1 cellular context compared by ENCODE assay signal in the genomic region with DNA sequence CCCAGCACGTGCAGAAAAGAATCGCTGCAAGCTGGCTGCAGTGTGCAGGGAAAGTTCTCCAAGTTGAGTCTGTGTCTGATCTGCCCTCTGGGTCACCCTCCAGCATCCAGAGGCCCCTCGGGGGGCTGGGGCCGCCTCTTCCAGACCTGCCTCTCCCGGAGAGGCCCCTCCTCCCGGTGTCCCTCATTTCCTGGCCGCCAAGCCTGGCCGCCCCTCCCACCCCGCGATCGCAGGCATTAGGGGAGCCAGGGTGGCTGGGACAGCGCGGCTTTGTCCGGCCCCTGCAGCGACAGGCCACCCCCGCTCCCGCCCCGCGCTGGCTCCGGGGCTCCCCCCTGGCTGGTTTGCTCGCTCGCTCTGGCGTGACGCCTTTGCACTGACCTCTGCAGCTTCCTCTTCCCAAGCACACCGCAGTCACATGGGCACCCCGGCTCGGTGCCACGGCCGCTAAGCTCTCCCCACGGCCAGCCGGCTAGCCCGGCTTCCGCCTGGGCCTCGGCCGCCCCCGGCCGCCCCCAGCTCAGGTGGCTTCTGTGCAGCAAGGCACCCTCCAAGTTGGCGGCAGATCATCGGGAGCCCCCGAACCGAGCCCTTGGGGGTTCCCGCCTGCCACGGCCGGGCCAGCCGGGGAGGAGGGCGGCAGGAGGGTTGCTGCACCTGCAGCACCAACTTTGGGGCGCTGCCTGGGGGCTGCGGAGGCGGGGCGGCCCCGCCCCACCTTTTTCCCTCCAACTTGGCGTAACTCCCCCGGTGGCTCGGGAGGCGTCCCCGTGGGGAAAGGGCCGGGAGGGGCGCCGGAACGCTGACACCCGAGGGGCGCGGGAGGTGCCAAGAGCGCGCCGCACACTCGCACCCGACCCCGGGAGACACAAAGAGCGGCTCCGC.
A peak's percentile ranks its signal among the peaks of the same experiment; 100 is the strongest.
TF ChIP-seq lines count a peak whose summit lies in the region.

No MANE protein-coding gene starts in this region.

TF ChIP-seq in K562, 482 proteins besides CTCF, POLR2A, EP300 and RAD21 (continued from another document and continues in another):
- TF ChIP-seq CBX1 (IDR thresholded peaks at IDR 0.05; ENCODE audit: low read depth) (peak; percentile 17; the same call in 1 of the 2 replicates), TEAD2 (tag; IDR thresholded peaks at IDR 0.05) (no peak), ZNF707 (CRISPR knock-in tag; conservative IDR thresholded peaks at IDR 0.05) (no peak), POLR2G (IDR thresholded peaks at IDR 0.05; ENCODE audit: low read depth, low read length) (peak; percentile 53), FOSL1 (tag; conservative IDR thresholded peaks at IDR 0.05) (no peak), TBP (optimal IDR thresholded peaks at IDR 0.05; ENCODE audit: low read depth, low read length) (peak; percentile 19), ETV1 (tag; conservative IDR thresholded peaks at IDR 0.05; ENCODE audit: low read depth) (no peak), RBBP5 (IDR thresholded peaks at IDR 0.05; ENCODE audit: borderline replicate concordance, insufficient read depth, low read length, poor library complexity, severe bottlenecking) (peak; percentile 24), MCM7 (IDR thresholded peaks at IDR 0.05) (no peak), SRF (CRISPR knock-in tag; IDR thresholded peaks at IDR 0.05) (peak in 1 of 2 experiments; percentile 75; a peak in 1 of 4 replicates), TAF7 (tag; IDR thresholded peaks at IDR 0.05) (no peak), ZBTB7A (IDR thresholded peaks at IDR 0.05; ENCODE audit: borderline replicate concordance, control insufficient read depth, low read depth, low read length) (peak; percentile 17; the same call in 1 of the 2 replicates), ELF1 (tag; IDR thresholded peaks at IDR 0.05) (no peak), MYNN (IDR thresholded peaks at IDR 0.05) (no peak), MYNN (CRISPR knock-in tag; IDR thresholded peaks at IDR 0.05) (no peak), TAF9B (IDR thresholded peaks at IDR 0.05; ENCODE audit: partially characterized antibody) (no peak), HNRNPH1 (optimal IDR thresholded peaks at IDR 0.05; ENCODE audit: low read depth, low read length) (no peak), KDM5B (IDR thresholded peaks at IDR 0.05; ENCODE audit: insufficient replicate concordance, low read depth, low read length) (no peak), ZFX (CRISPR knock-in tag; IDR thresholded peaks at IDR 0.05) (peak; percentile 47), PHF21A (IDR thresholded peaks at IDR 0.05; ENCODE audit: borderline replicate concordance, low read depth) (no peak), FOXP1 (CRISPR knock-in tag; IDR thresholded peaks at IDR 0.05) (no peak), PHF20 (IDR thresholded peaks at IDR 0.05; ENCODE audit: partially characterized antibody) (no peak), ZNF384 (IDR thresholded peaks at IDR 0.05; ENCODE audit: low read depth, low read length) (no peak), SNIP1 (IDR thresholded peaks at IDR 0.05; ENCODE audit: low read depth) (no peak), DNMT1 (IDR thresholded peaks at IDR 0.05) (no peak), KLF10 (CRISPR knock-in tag; IDR thresholded peaks at IDR 0.05) (no peak), NCOA2 (IDR thresholded peaks at IDR 0.05; ENCODE audit: partially characterized antibody in 2 of 2) (no peak), ZNF274 (IDR thresholded peaks at IDR 0.05; ENCODE audit: borderline replicate concordance, low read depth, low read length) (no peak), FUS (optimal IDR thresholded peaks at IDR 0.05; ENCODE audit: low read depth, low read length) (no peak), ASH1L (IDR thresholded peaks at IDR 0.05; ENCODE audit: borderline replicate concordance, low read depth, partially characterized antibody) (no peak), MAZ (CRISPR knock-in tag; conservative IDR thresholded peaks at IDR 0.05 in 1 of 2, IDR thresholded peaks at IDR 0.05 in 1 of 2) (peak in 1 of 2 experiments; percentile 45; a peak in 1 of 4 replicates), ZNF23 (CRISPR knock-in tag; IDR thresholded peaks at IDR 0.05) (no peak), HDGF (IDR thresholded peaks at IDR 0.05) (no peak), HIVEP1 (CRISPR knock-in tag; IDR thresholded peaks at IDR 0.05) (no peak)
- TF ChIP-seq, protein P1, sequence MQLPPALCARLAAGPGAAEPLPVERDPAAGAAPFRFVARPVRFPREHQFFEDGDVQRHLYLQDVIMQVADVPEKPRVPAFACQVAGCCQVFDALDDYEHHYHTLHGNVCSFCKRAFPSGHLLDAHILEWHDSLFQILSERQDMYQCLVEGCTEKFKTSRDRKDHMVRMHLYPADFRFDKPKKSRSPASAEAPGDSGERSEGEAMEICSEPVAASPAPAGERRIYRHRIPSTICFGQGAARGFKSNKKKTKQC (CRISPR knock-in tag; IDR thresholded peaks at IDR 0.05): no peak
- TF ChIP-seq, protein P2, sequence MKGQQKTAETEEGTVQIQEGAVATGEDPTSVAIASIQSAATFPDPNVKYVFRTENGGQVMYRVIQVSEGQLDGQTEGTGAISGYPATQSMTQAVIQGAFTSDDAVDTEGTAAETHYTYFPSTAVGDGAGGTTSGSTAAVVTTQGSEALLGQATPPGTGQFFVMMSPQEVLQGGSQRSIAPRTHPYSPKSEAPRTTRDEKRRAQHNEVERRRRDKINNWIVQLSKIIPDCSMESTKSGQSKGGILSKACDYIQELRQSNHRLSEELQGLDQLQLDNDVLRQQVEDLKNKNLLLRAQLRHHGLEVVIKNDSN (CRISPR knock-in tag; IDR thresholded peaks at IDR 0.05): peak; percentile 85
- TF ChIP-seq, protein P3, sequence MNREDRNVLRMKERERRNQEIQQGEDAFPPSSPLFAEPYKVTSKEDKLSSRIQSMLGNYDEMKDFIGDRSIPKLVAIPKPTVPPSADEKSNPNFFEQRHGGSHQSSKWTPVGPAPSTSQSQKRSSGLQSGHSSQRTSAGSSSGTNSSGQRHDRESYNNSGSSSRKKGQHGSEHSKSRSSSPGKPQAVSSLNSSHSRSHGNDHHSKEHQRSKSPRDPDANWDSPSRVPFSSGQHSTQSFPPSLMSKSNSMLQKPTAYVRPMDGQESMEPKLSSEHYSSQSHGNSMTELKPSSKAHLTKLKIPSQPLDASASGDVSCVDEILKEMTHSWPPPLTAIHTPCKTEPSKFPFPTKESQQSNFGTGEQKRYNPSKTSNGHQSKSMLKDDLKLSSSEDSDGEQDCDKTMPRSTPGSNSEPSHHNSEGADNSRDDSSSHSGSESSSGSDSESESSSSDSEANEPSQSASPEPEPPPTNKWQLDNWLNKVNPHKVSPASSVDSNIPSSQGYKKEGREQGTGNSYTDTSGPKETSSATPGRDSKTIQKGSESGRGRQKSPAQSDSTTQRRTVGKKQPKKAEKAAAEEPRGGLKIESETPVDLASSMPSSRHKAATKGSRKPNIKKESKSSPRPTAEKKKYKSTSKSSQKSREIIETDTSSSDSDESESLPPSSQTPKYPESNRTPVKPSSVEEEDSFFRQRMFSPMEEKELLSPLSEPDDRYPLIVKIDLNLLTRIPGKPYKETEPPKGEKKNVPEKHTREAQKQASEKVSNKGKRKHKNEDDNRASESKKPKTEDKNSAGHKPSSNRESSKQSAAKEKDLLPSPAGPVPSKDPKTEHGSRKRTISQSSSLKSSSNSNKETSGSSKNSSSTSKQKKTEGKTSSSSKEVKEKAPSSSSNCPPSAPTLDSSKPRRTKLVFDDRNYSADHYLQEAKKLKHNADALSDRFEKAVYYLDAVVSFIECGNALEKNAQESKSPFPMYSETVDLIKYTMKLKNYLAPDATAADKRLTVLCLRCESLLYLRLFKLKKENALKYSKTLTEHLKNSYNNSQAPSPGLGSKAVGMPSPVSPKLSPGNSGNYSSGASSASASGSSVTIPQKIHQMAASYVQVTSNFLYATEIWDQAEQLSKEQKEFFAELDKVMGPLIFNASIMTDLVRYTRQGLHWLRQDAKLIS (CRISPR knock-in tag; IDR thresholded peaks at IDR 0.05): 0 out of 2 replicates have a peak, but pooled peaks have one; percentile 48
- TF ChIP-seq, protein P4, sequence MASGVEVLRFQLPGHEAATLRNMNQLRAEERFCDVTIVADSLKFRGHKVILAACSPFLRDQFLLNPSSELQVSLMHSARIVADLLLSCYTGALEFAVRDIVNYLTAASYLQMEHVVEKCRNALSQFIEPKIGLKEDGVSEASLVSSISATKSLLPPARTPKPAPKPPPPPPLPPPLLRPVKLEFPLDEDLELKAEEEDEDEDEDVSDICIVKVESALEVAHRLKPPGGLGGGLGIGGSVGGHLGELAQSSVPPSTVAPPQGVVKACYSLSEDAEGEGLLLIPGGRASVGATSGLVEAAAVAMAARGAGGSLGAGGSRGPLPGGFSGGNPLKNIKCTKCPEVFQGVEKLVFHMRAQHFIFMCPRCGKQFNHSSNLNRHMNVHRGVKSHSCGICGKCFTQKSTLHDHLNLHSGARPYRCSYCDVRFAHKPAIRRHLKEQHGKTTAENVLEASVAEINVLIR (CRISPR knock-in tag; IDR thresholded peaks at IDR 0.05): no peak
- TF ChIP-seq, protein P5, sequence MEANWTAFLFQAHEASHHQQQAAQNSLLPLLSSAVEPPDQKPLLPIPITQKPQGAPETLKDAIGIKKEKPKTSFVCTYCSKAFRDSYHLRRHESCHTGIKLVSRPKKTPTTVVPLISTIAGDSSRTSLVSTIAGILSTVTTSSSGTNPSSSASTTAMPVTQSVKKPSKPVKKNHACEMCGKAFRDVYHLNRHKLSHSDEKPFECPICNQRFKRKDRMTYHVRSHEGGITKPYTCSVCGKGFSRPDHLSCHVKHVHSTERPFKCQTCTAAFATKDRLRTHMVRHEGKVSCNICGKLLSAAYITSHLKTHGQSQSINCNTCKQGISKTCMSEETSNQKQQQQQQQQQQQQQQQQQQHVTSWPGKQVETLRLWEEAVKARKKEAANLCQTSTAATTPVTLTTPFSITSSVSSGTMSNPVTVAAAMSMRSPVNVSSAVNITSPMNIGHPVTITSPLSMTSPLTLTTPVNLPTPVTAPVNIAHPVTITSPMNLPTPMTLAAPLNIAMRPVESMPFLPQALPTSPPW (CRISPR knock-in tag; IDR thresholded peaks at IDR 0.05): peak; percentile 77
- TF ChIP-seq, protein P6, sequence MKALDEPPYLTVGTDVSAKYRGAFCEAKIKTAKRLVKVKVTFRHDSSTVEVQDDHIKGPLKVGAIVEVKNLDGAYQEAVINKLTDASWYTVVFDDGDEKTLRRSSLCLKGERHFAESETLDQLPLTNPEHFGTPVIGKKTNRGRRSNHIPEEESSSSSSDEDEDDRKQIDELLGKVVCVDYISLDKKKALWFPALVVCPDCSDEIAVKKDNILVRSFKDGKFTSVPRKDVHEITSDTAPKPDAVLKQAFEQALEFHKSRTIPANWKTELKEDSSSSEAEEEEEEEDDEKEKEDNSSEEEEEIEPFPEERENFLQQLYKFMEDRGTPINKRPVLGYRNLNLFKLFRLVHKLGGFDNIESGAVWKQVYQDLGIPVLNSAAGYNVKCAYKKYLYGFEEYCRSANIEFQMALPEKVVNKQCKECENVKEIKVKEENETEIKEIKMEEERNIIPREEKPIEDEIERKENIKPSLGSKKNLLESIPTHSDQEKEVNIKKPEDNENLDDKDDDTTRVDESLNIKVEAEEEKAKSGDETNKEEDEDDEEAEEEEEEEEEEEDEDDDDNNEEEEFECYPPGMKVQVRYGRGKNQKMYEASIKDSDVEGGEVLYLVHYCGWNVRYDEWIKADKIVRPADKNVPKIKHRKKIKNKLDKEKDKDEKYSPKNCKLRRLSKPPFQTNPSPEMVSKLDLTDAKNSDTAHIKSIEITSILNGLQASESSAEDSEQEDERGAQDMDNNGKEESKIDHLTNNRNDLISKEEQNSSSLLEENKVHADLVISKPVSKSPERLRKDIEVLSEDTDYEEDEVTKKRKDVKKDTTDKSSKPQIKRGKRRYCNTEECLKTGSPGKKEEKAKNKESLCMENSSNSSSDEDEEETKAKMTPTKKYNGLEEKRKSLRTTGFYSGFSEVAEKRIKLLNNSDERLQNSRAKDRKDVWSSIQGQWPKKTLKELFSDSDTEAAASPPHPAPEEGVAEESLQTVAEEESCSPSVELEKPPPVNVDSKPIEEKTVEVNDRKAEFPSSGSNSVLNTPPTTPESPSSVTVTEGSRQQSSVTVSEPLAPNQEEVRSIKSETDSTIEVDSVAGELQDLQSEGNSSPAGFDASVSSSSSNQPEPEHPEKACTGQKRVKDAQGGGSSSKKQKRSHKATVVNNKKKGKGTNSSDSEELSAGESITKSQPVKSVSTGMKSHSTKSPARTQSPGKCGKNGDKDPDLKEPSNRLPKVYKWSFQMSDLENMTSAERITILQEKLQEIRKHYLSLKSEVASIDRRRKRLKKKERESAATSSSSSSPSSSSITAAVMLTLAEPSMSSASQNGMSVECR (CRISPR knock-in tag; IDR thresholded peaks at IDR 0.05): 0 out of 2 replicates have a peak, but pooled peaks have one; percentile 28
- TF ChIP-seq, protein P7, sequence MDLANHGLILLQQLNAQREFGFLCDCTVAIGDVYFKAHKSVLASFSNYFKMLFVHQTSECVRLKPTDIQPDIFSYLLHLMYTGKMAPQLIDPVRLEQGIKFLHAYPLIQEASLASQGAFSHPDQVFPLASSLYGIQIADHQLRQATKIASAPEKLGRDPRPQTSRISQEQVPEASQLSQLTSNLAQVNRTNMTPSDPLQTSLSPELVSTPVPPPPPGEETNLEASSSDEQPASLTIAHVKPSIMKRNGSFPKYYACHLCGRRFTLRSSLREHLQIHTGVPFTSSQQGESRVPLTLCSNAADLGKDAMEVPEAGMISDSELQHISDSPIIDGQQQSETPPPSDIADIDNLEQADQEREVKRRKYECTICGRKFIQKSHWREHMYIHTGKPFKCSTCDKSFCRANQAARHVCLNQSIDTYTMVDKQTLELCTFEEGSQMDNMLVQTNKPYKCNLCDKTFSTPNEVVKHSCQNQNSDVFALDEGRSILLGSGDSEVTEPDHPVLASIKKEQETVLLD (IDR thresholded peaks at IDR 0.05): no peak
- TF ChIP-seq, protein P8, sequence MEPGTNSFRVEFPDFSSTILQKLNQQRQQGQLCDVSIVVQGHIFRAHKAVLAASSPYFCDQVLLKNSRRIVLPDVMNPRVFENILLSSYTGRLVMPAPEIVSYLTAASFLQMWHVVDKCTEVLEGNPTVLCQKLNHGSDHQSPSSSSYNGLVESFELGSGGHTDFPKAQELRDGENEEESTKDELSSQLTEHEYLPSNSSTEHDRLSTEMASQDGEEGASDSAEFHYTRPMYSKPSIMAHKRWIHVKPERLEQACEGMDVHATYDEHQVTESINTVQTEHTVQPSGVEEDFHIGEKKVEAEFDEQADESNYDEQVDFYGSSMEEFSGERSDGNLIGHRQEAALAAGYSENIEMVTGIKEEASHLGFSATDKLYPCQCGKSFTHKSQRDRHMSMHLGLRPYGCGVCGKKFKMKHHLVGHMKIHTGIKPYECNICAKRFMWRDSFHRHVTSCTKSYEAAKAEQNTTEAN (CRISPR knock-in tag; IDR thresholded peaks at IDR 0.05): no peak
- TF ChIP-seq, protein P9, sequence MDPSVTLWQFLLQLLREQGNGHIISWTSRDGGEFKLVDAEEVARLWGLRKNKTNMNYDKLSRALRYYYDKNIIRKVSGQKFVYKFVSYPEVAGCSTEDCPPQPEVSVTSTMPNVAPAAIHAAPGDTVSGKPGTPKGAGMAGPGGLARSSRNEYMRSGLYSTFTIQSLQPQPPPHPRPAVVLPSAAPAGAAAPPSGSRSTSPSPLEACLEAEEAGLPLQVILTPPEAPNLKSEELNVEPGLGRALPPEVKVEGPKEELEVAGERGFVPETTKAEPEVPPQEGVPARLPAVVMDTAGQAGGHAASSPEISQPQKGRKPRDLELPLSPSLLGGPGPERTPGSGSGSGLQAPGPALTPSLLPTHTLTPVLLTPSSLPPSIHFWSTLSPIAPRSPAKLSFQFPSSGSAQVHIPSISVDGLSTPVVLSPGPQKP (CRISPR knock-in tag; IDR thresholded peaks at IDR 0.05): no peak
